In the genomic region with DNA sequence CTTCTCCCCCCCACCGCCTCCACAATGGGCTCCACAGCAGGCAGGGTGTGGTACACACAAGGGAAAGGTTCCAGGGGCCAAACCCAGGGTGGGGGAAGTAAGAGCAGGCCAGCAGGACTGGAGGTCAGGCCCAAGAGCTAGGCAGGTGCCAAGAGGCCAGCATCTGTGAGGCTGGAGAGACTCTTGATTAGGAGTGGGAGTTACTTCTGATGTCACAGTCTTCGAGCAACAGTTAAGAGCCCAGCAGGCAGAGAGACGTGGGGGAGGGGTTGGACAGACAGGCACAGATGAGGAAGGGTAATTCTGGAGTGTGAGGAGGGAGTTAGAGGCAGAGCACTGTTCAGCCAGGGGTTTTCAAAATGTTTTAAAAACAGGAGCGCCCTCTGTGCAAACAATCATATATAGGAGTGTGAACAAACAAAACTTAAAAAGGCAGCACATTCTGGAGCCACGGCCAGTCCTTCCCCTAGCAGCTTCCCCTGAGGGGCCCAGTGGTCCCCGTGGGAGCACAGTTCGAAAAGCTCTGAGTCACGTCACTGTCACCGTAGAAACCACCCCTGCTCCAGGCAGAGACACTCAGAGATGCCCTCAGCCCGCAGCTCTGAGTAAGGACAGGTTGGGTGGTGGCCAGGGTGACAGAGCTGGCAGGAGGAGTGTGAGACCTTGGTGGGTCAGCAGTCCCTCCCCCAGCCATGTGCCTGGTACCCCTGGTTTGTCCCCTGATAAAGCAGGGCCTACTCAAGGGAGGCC, we compare ENCODE assay signal across 9 cellular contexts. TPM values are rescaled to one million over a fixed set of nuclear protein-coding genes. Genes with fewer than 3 reads are reported as not detected.
DNase-seq lines count a peak whose midpoint lies in the region; ATAC-seq, FAIRE-seq and TF ChIP-seq lines count a peak whose summit lies in the region.
"Had no signal": no experiment of that assay in that cellular context is flagged by ENCODE, and none has a peak within 500 bp of the region (broad histone marks: within the 10 kb centered on the region; RNA-seq: fewer than 3 reads in every experiment).

No MANE protein-coding gene starts in this region.

- peak overlapping the region; percentile 34 for H3K4me3 Mint-ChIP-seq in astrocyte (ENCODE audit: unreplicated experiment)

- H2AFZ ChIP-seq in astrocyte (ENCODE audit: low read depth, low read length) (peak overlapping the region; percentile 73), keratinocyte (ENCODE audit: control insufficient read depth, low read length) (no peak overlapping the region)

- H3K36me3 ChIP-seq in astrocyte (ENCODE audit: insufficient read depth, low read length) (no peaks in the 10 kb centered on the region), keratinocyte (ENCODE audit: control insufficient read depth in 2 of 2, extremely low read depth in 1 of 2, insufficient read depth in 2 of 2, low read length in 2 of 2) (peaks cover 11 to 24% of the 10 kb centered on the region in 2 experiments)

- H3K4me1 Mint-ChIP-seq in astrocyte (ENCODE audit: low read depth, unreplicated experiment), result peaks cover 15% of the 10 kb centered on the region

- H3K9me1 ChIP-seq in keratinocyte (ENCODE audit: control insufficient read depth, extremely low read depth, insufficient read depth, low read length), result peaks cover 2% of the 10 kb centered on the region

- dilution Hi-C loops in keratinocyte (cut with MboI; ENCODE audit: extremely low pct_ligation_motif_present, low sequenced_read_pairs), result no loop called here

- ATAC-seq in GM21825 (IDR thresholded peaks at IDR 0.05; ENCODE audit: unreplicated experiment) (peak; percentile 54), HG03469 (IDR thresholded peaks at IDR 0.05; ENCODE audit: unreplicated experiment) (no peak)
- ATAC-seq in stimulated activated naive CD8-positive, alpha-beta T cell treated with anti-CD3 and anti-CD28 coated beads, Interleukin-15, Interleukin-2, amounts not matched to agents 100 U/mL and 50 U/mL, for 24 hours, result peak; percentile 91

- H3K79me2 ChIP-seq in astrocyte (ENCODE audit: insufficient read depth, low read length), result no peaks in the 10 kb centered on the region
- no peaks in the 10 kb centered on the region for H3K79me2 ChIP-seq in keratinocyte (ENCODE audit: control insufficient read depth, insufficient read depth, low read length)

- H3K4me2 ChIP-seq in astrocyte (ENCODE audit: low read length) (peak overlapping the region; percentile 78), keratinocyte (ENCODE audit: control insufficient read depth, extremely low read depth, insufficient read depth, low read depth, low read length) (peak overlapping the region; percentile 68)
- H3K4me2 ChIP-seq: KMS-11 had no signal

- H3K9me3 ChIP-seq in astrocyte (ENCODE audit: insufficient read depth, low read depth, low read length), result no peaks in the 10 kb centered on the region
- H3K9me3 ChIP-seq in keratinocyte (ENCODE audit: control insufficient read depth, low read depth, low read length), result no peaks in the 10 kb centered on the region

- no peaks in the 10 kb centered on the region for H3K9me3 Mint-ChIP-seq in astrocyte (ENCODE audit: unreplicated experiment)

- H3K27ac Mint-ChIP-seq in astrocyte (ENCODE audit: unreplicated experiment), result peak overlapping the region; percentile 94

- peak overlapping the region; percentile 69 for H3K27ac ChIP-seq in astrocyte (ENCODE audit: low read depth, low read length)
- H3K27ac ChIP-seq in keratinocyte (ENCODE audit: control insufficient read depth, insufficient read depth, low read length), result peak overlapping the region; percentile 76
- H3K27ac ChIP-seq: KMS-11 had no signal

- TF ChIP-seq CTCF in astrocyte (IDR thresholded peaks at IDR 0.05; ENCODE audit: insufficient read depth, low read depth, low read length) (no peak), keratinocyte (optimal IDR thresholded peaks at IDR 0.05 in 1 of 3, IDR thresholded peaks at IDR 0.05 in 1 of 3, conservative IDR thresholded peaks at IDR 0.05 in 1 of 3; ENCODE audit: extremely low read depth in 1 of 3, insufficient read depth in 2 of 3, low read length in 3 of 3) (peak in 1 of 3 experiments; percentile 1)

- H3K27me3 ChIP-seq in astrocyte (ENCODE audit: insufficient read depth, low read length), result no peaks in the 10 kb centered on the region
- H3K27me3 ChIP-seq in keratinocyte (ENCODE audit: control insufficient read depth, extremely low read depth, insufficient read depth, low read length), result no peaks in the 10 kb centered on the region

- H4K20me1 ChIP-seq in astrocyte (ENCODE audit: insufficient read depth, low read length) (no peaks in the 10 kb centered on the region), keratinocyte (ENCODE audit: control insufficient read depth, extremely low read depth, insufficient read depth, low read length) (no peaks in the 10 kb centered on the region)

- H3K36me3 Mint-ChIP-seq in astrocyte (ENCODE audit: low read depth, unreplicated experiment), result peaks cover 7% of the 10 kb centered on the region

- H3K4me1 ChIP-seq in astrocyte (ENCODE audit: insufficient read depth, low read length), result peaks cover 16% of the 10 kb centered on the region
- H3K4me1 ChIP-seq in keratinocyte (ENCODE audit: control insufficient read depth, extremely low read depth, insufficient read depth, low read length), result peaks cover 30% of the 10 kb centered on the region

- FAIRE-seq in astrocyte (lab: Jason Lieb, UNC), result no peak
- peak; percentile 9 for FAIRE-seq in keratinocyte (lab: Jason Lieb, UNC)

- peaks cover 2% of the 10 kb centered on the region for H3K27me3 Mint-ChIP-seq in astrocyte (ENCODE audit: low read depth, unreplicated experiment)

- no peak overlapping the region for H3K4me3 ChIP-seq in astrocyte (ENCODE audit: insufficient read depth, low read depth, low read length)
- no peak overlapping the region for H3K4me3 ChIP-seq in keratinocyte (ENCODE audit: control insufficient read depth in 2 of 3, extremely low read depth in 1 of 3, insufficient read depth in 2 of 3, low read depth in 1 of 3, low read length in 3 of 3)

- DNase-seq in COLO668 (lab: John Stamatoyannopoulos, UW; ENCODE audit: unreplicated experiment) (peak; percentile 81), NCI-H226 (peak; percentile 72), astrocyte (ENCODE audit: low read depth) (peak; percentile 58), keratinocyte (ENCODE audit: low read depth, low spot score) (no peak), LoVo (ENCODE audit: low spot score) (no peak)
- peak; percentile 69 for DNase-seq in stimulated activated naive CD8-positive, alpha-beta T cell treated with anti-CD3 and anti-CD28 coated beads, Interleukin-15, Interleukin-2, amounts not matched to agents 100 U/mL and 50 U/mL, for 24 hours

- peak overlapping the region; percentile 58 for H3K9ac ChIP-seq in astrocyte (ENCODE audit: low read length)
- peak overlapping the region; percentile 63 for H3K9ac ChIP-seq in keratinocyte (ENCODE audit: control insufficient read depth, extremely low read depth, insufficient read depth, low read length)
- H3K9ac ChIP-seq: KMS-11 had no signal

RNA-seq across cellular contexts. Expression of gene SLC9A1, which starts 55.6 kb away (rescaled TPM):
- 49.3 and 55.0 TPM in 2 replicates for total RNA-seq in astrocyte
- 7.6 to 22.6 TPM (median 12.4 TPM) in 3 replicates for polyA plus RNA-seq in keratinocyte
- 16.5 TPM for polyA plus RNA-seq in keratinocyte (2011; ENCODE audit: low read depth)
- 19.8 and 20.1 TPM in 2 replicates for polyA plus RNA-seq in keratinocyte (2011; cell fraction: cytosol; rRNA removed)
- 89.9 and 97.3 TPM in 2 replicates for polyA plus RNA-seq in keratinocyte (2011; cell fraction: nucleus; rRNA removed)
- polyA plus RNA-seq in keratinocyte (2012; ENCODE audit: low replicate concordance), result 36.1 and 49.6 TPM in 2 replicates
- polyA minus RNA-seq in keratinocyte, result 16.1 to 161 TPM (median 35.4 TPM) in 3 replicates
- polyA minus RNA-seq in keratinocyte (2011; cell fraction: cytosol; rRNA and poly(A)+ RNA removed), result 21.7 TPM
- polyA minus RNA-seq in keratinocyte (2011; cell fraction: nucleus; rRNA and poly(A)+ RNA removed), result 38.9 and 63.7 TPM in 2 replicates

Comparison
In these comparisons a context has a peak if more than half of its experiments do, and no peak if none do; other contexts are left out.
1. DNase-seq: peak in COLO668 (single experiment), NCI-H226 (single experiment), astrocyte (single experiment) and stimulated activated naive CD8-positive, alpha-beta T cell treated with anti-CD3 and anti-CD28 coated beads, Interleukin-15, Interleukin-2, amounts not matched to agents 100 U/mL and 50 U/mL, for 24 hours (single experiment); none in keratinocyte (single experiment) and LoVo (single experiment).